ENCODE assay signal across 2 cellular contexts in genomic region chr20:58646703-58647102, GRCh38.
TF ChIP-seq lines count a peak whose summit lies in the region.

No MANE protein-coding gene starts in this region.

TF ChIP-seq in IMR-90, 13 proteins besides CTCF, POLR2A, EP300 and RAD21 (continued from another document):
- TF ChIP-seq ELK1 (IDR thresholded peaks at IDR 0.05; ENCODE audit: borderline replicate concordance, low read depth, low read length), result no peak
- TF ChIP-seq RFX5 (IDR thresholded peaks at IDR 0.05; ENCODE audit: low read depth, low read length), result no peak
- TF ChIP-seq MAFK (IDR thresholded peaks at IDR 0.05; ENCODE audit: low read depth, low read length), result no peak
- no peak for TF ChIP-seq USF2 (IDR thresholded peaks at IDR 0.05; ENCODE audit: low read depth, low read length)
- no peak for TF ChIP-seq CEBPB (IDR thresholded peaks at IDR 0.05; ENCODE audit: low read depth, low read length)

TF ChIP-seq in GM12891, 5 proteins besides CTCF, POLR2A, EP300 and RAD21 (continued from another document):
- TF ChIP-seq POLR2AphosphoS5 (IDR thresholded peaks at IDR 0.05; ENCODE audit: low read depth, low read length) (no peak), SPI1 (IDR thresholded peaks at IDR 0.05; ENCODE audit: low read depth, low read length) (no peak), PAX5 (IDR thresholded peaks at IDR 0.05; ENCODE audit: insufficient read depth, low read length, severe bottlenecking) (no peak)
